ENCODE assay signal across 11 cellular contexts in the genomic region with DNA sequence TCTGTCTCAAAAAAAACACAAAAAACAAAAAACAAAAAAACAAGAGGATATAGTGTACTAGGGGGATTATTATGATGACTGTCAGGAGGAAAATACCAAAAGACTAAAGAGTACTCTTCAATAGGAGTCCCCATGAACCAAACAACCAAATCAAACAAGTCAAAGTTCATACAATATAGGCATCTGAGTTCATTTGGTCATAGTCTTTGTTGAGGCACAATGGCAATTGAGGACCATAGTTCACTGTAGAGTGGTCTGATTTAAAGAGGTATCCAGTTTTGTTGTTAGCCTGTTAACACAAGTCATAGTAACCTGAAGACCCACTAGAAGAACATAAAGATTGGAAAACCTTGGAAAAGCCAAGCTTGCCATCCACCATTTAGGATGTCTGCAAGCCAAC.
"Had no signal": no experiment of that assay in that cellular context is flagged by ENCODE, and none has a peak within 500 bp of the region (broad histone marks: within the 10 kb centered on the region; RNA-seq: fewer than 3 reads in every experiment).

No MANE protein-coding gene starts in this region.

- DNase-seq: GM23248, GOT3, H7, H9, HCEC 1CT, HFFc6 had no signal

- H2AFZ ChIP-seq: GM23248, GM23338 had no signal

- ATAC-seq: GM23338, HCT116 had no signal

- H3K4me2 ChIP-seq: GM23338 had no signal

- H3K36me3 ChIP-seq: HAP-1 had no signal

- H3K4me3 ChIP-seq: GM23248, GM23338, HAP-1 had no signal

- FAIRE-seq: H1, H54 had no signal

- H3K9me3 ChIP-seq: HAP-1 had no signal

- H3K9ac ChIP-seq: GM23248 had no signal

- H3K4me1 ChIP-seq: HAP-1 had no signal

- H3K27ac ChIP-seq: GM23248 had no signal
